Comparison of ENCODE assay signal across 1 cellular context in genomic region chr3:147669076-147669475, GRCh38.
TF ChIP-seq lines count a peak whose summit lies in the region.

No MANE protein-coding gene starts in this region.

TF ChIP-seq in GM23338, 12 proteins besides CTCF, POLR2A, EP300 and RAD21 (continued from another document):
- TF ChIP-seq ZNF462 (CRISPR knock-in tag; IDR thresholded peaks at IDR 0.05): no peak
- TF ChIP-seq EZH2 (IDR thresholded peaks at IDR 0.05; ENCODE audit: low read depth, unreplicated experiment): no peak
- no peak for TF ChIP-seq EZH2phosphoT487 (IDR thresholded peaks at IDR 0.05; ENCODE audit: unreplicated experiment)
- TF ChIP-seq ZNF114 (CRISPR knock-in tag; IDR thresholded peaks at IDR 0.05): no peak
